ENCODE assay signal across 8 cellular contexts in genomic region chr4:107034091-107034698, GRCh38. TPM values are rescaled to one million over a fixed set of nuclear protein-coding genes. Genes with fewer than 3 reads are reported as not detected.
A peak's percentile ranks its signal among the peaks of the same experiment; 100 is the strongest.
DNase-seq lines count a peak whose midpoint lies in the region; ATAC-seq and TF ChIP-seq lines count a peak whose summit lies in the region.

No MANE protein-coding gene starts in this region.

- TF ChIP-seq CTCF in fibroblast of lung (conservative IDR thresholded peaks at IDR 0.05 in 1 of 2, IDR thresholded peaks at IDR 0.05 in 1 of 2; ENCODE audit: low read depth in 1 of 2, low read length in 2 of 2) (peak; percentile 12 to 39), neural progenitor cell (IDR thresholded peaks at IDR 0.05) (peak; percentile 65)

- no peaks in the 10 kb centered on the region for H3K4me1 ChIP-seq in fibroblast of lung (ENCODE audit: control insufficient read depth, extremely low read depth, insufficient read depth, low read length)
- H3K4me1 ChIP-seq in neural progenitor cell: peaks cover 3% of the 10 kb centered on the region

- H3K27ac ChIP-seq in fibroblast of lung (ENCODE audit: insufficient read depth, low read length) (no peak overlapping the region), neural progenitor cell (no peak overlapping the region)

- H3K36me3 ChIP-seq in fibroblast of lung (ENCODE audit: control insufficient read depth, insufficient read depth, low read length) (no peaks in the 10 kb centered on the region), neural progenitor cell (no peaks in the 10 kb centered on the region)

- H3K27ac Mint-ChIP-seq in neural progenitor cell: no peak overlapping the region

- H3K9ac ChIP-seq in fibroblast of lung (ENCODE audit: insufficient read depth, low read length) (no peak overlapping the region), neural progenitor cell (no peak overlapping the region)

- H3K4me2 ChIP-seq in fibroblast of lung (ENCODE audit: extremely low read depth, insufficient read depth, low read length): peak overlapping the region; percentile 80
- H3K4me2 ChIP-seq in neural progenitor cell: peak overlapping the region; percentile 95

- peaks cover 28% of the 10 kb centered on the region for H3K27me3 Mint-ChIP-seq in neural progenitor cell (ENCODE audit: insufficient read depth, low read depth)

- H3K27me3 ChIP-seq in fibroblast of lung (ENCODE audit: control insufficient read depth, insufficient read depth, low read length) (peaks cover 18% of the 10 kb centered on the region), neural progenitor cell (peaks cover 72% of the 10 kb centered on the region)

- DNase-seq in activated CD8-positive, alpha-beta memory T cell treated with anti-CD3 and anti-CD28 coated beads for 24 hours: peak; percentile 52
- DNase-seq in activated CD8-positive, alpha-beta memory T cell treated with anti-CD3 and anti-CD28 coated beads, Interleukin-2, amount 50 U/mL, for 4 hours: no peak
- DNase-seq in fibroblast of lung (ENCODE audit: low read depth in 2 of 2) (peak; percentile 41 to 50), neural progenitor cell (ENCODE audit: low spot score) (peak; percentile 84), HuH-7.5 (ENCODE audit: low spot score) (no peak)

- H4K20me1 ChIP-seq in fibroblast of lung (ENCODE audit: control insufficient read depth, extremely low read depth, insufficient read depth, low read length): no peaks in the 10 kb centered on the region
- H4K20me1 ChIP-seq in neural progenitor cell (ENCODE audit: low read depth): peaks cover 10% of the 10 kb centered on the region

- H2AFZ ChIP-seq in fibroblast of lung (ENCODE audit: low read length): peak overlapping the region; percentile 10
- H2AFZ ChIP-seq in neural progenitor cell (replicated peaks): peak overlapping the region; percentile 77

- peak overlapping the region; percentile 21 to 65 (median 35) for H3K4me3 ChIP-seq in fibroblast of lung (replicated peaks in 1 of 4; ENCODE audit: control extremely low read depth in 1 of 4, insufficient read depth in 1 of 4, low read depth in 3 of 4, low read length in 4 of 4)
- peak overlapping the region; percentile 51 for H3K4me3 ChIP-seq in neural progenitor cell

- no peaks in the 10 kb centered on the region for H3K9me3 Mint-ChIP-seq in neural progenitor cell

- H3K36me3 Mint-ChIP-seq in neural progenitor cell: no peaks in the 10 kb centered on the region

- peaks cover 22% of the 10 kb centered on the region for H3K4me1 Mint-ChIP-seq in neural progenitor cell

- peak overlapping the region; percentile 94 for H3K4me3 Mint-ChIP-seq in neural progenitor cell

- H3K79me2 ChIP-seq in fibroblast of lung (ENCODE audit: control insufficient read depth, insufficient read depth, low read length): no peaks in the 10 kb centered on the region
- H3K79me2 ChIP-seq in neural progenitor cell (ENCODE audit: low read depth): no peaks in the 10 kb centered on the region

- H3K9me3 ChIP-seq in fibroblast of lung (ENCODE audit: control insufficient read depth, insufficient read depth, low read depth, low read length) (no peaks in the 10 kb centered on the region), neural progenitor cell (ENCODE audit: low read depth) (no peaks in the 10 kb centered on the region)

- H3F3A ChIP-seq in neural progenitor cell (ENCODE audit: low read depth): peaks cover 6% of the 10 kb centered on the region

- ATAC-seq in SK-N-SH treated with all-trans-retinoic acid at 6 μM for 48 hours: peak; percentile 79
- ATAC-seq in GM18517 (IDR thresholded peaks at IDR 0.05; ENCODE audit: unreplicated experiment): no peak
- no peak for ATAC-seq in HG03520 (IDR thresholded peaks at IDR 0.05; ENCODE audit: unreplicated experiment)

TF ChIP-seq in SK-N-SH treated with all-trans-retinoic acid at 6 μM for 48 hours, 23 proteins besides CTCF, POLR2A, EP300 and RAD21:
- no peak for TF ChIP-seq TOX (CRISPR knock-in tag; IDR thresholded peaks at IDR 0.05; ENCODE audit: borderline replicate concordance)
- no peak for TF ChIP-seq ZC3H10 (CRISPR knock-in tag; IDR thresholded peaks at IDR 0.05)
- no peak for TF ChIP-seq ZFP30 (CRISPR knock-in tag; IDR thresholded peaks at IDR 0.05)
- TF ChIP-seq, protein P1, sequence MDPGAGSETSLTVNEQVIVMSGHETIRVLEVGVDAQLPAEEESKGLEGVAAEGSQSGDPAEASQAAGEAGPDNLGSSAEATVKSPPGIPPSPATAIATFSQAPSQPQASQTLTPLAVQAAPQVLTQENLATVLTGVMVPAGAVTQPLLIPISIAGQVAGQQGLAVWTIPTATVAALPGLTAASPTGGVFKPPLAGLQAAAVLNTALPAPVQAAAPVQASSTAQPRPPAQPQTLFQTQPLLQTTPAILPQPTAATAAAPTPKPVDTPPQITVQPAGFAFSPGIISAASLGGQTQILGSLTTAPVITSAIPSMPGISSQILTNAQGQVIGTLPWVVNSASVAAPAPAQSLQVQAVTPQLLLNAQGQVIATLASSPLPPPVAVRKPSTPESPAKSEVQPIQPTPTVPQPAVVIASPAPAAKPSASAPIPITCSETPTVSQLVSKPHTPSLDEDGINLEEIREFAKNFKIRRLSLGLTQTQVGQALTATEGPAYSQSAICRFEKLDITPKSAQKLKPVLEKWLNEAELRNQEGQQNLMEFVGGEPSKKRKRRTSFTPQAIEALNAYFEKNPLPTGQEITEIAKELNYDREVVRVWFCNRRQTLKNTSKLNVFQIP (CRISPR knock-in tag; IDR thresholded peaks at IDR 0.05; ENCODE audit: borderline replicate concordance, low read depth): no peak
- TF ChIP-seq BACH2 (CRISPR knock-in tag; IDR thresholded peaks at IDR 0.05; ENCODE audit: borderline replicate concordance): no peak
- TF ChIP-seq ISL1 (CRISPR knock-in tag; IDR thresholded peaks at IDR 0.05): no peak
- no peak for TF ChIP-seq PATZ1 (CRISPR knock-in tag; IDR thresholded peaks at IDR 0.05; ENCODE audit: borderline replicate concordance)
- TF ChIP-seq, protein P2, sequence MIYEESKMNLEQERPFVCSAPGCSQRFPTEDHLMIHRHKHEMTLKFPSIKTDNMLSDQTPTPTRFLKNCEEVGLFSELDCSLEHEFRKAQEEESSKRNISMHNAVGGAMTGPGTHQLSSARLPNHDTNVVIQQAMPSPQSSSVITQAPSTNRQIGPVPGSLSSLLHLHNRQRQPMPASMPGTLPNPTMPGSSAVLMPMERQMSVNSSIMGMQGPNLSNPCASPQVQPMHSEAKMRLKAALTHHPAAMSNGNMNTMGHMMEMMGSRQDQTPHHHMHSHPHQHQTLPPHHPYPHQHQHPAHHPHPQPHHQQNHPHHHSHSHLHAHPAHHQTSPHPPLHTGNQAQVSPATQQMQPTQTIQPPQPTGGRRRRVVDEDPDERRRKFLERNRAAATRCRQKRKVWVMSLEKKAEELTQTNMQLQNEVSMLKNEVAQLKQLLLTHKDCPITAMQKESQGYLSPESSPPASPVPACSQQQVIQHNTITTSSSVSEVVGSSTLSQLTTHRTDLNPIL (CRISPR knock-in tag; IDR thresholded peaks at IDR 0.05; ENCODE audit: low read depth): no peak
- TF ChIP-seq GLIS3 (CRISPR knock-in tag; IDR thresholded peaks at IDR 0.05): no peak
- TF ChIP-seq RARB (CRISPR knock-in tag; IDR thresholded peaks at IDR 0.05): no peak
- no peak for TF ChIP-seq OSR1 (CRISPR knock-in tag; IDR thresholded peaks at IDR 0.05)
- TF ChIP-seq ZNF70 (CRISPR knock-in tag; IDR thresholded peaks at IDR 0.05): no peak
- no peak for TF ChIP-seq SNAI2 (CRISPR knock-in tag; IDR thresholded peaks at IDR 0.05)
- no peak for TF ChIP-seq CSDC2 (CRISPR knock-in tag; IDR thresholded peaks at IDR 0.05)
- TF ChIP-seq, protein P3, sequence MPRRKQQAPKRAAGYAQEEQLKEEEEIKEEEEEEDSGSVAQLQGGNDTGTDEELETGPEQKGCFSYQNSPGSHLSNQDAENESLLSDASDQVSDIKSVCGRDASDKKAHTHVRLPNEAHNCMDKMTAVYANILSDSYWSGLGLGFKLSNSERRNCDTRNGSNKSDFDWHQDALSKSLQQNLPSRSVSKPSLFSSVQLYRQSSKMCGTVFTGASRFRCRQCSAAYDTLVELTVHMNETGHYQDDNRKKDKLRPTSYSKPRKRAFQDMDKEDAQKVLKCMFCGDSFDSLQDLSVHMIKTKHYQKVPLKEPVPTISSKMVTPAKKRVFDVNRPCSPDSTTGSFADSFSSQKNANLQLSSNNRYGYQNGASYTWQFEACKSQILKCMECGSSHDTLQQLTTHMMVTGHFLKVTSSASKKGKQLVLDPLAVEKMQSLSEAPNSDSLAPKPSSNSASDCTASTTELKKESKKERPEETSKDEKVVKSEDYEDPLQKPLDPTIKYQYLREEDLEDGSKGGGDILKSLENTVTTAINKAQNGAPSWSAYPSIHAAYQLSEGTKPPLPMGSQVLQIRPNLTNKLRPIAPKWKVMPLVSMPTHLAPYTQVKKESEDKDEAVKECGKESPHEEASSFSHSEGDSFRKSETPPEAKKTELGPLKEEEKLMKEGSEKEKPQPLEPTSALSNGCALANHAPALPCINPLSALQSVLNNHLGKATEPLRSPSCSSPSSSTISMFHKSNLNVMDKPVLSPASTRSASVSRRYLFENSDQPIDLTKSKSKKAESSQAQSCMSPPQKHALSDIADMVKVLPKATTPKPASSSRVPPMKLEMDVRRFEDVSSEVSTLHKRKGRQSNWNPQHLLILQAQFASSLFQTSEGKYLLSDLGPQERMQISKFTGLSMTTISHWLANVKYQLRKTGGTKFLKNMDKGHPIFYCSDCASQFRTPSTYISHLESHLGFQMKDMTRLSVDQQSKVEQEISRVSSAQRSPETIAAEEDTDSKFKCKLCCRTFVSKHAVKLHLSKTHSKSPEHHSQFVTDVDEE (CRISPR knock-in tag; IDR thresholded peaks at IDR 0.05): no peak

RNA-seq across cellular contexts. Expression of gene DKK2, which starts 1.9 kb away (rescaled TPM):
- total RNA-seq in fibroblast of lung (under 0.01 and 1.2 TPM in 2 replicates), neural progenitor cell (ENCODE audit: low replicate concordance) (0.03 TPM in 1 of 2 replicates, not detected in the other)
- polyA plus RNA-seq in fibroblast of lung: 0.48 and 4.0 TPM in 2 replicates
- 0.56 and 2.3 TPM in 2 replicates for polyA plus RNA-seq in fibroblast of lung (2012)
- polyA minus RNA-seq in fibroblast of lung (ENCODE audit: low replicate concordance): 8.3 TPM in 1 of 2 replicates, not detected in the other

Comparison
In these comparisons a context has a peak if more than half of its experiments do, and no peak if none do; other contexts are left out.
1. DNase-seq: peak in activated CD8-positive, alpha-beta memory T cell treated with anti-CD3 and anti-CD28 coated beads for 24 hours (single experiment), fibroblast of lung (2 of 2) and neural progenitor cell (single experiment); none in activated CD8-positive, alpha-beta memory T cell treated with anti-CD3 and anti-CD28 coated beads, Interleukin-2, amount 50 U/mL, for 4 hours (single experiment) and HuH-7.5 (single experiment).